31 cellular contexts compared by ENCODE assay signal in the genomic region with DNA sequence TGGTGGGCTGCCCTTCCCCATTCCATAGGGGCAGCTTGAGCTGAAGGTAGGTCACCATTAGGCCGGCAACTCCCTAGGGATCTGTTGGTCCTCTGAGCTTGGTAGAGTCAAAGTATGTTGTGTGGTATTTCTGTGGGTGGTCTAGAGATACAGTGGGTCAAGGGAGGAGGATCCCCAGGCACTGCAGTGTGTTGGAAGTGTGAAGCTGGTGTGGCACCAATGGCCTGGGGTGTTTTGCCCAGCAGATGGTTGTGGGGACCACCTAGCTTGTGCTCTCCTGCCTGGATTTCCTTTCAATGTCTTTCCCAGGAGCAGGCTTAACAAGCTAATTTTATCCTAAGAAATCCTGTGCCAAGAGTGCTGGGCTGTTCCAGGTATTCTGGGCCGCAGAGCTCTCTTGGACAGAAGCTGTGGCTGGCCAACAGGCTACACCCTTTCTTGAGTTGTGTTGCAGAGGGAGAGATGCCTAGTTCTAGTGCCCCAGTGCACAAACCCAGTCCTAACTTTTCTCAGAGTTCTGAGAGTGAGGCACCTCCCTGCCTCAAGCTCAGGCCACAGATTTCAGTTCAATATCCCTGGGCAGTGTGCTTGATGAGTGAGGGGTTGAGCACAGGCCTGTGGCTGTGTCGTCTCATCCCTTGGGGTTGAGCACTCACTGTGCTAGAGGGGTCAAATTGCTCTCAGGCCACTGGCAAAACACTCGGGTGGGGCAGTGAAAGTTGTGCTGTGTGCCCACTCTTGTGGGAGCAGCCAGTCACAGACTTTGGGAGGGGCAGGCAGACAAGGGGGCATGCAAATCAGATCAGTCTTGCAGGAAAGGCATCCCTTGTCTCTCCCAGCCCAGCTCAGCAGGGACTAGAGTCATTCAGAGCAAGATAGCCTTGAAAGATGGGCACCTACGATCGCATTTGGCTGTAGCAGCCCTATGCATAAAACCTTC.
"Had no signal": no experiment of that assay in that cellular context is flagged by ENCODE, and none has a peak within 500 bp of the region (broad histone marks: within the 10 kb centered on the region; RNA-seq: fewer than 3 reads in every experiment).

No MANE protein-coding gene starts in this region.

- ATAC-seq: activated CD4-positive, CD25-positive, alpha-beta regulatory T cell treated with anti-CD3 and anti-CD28 coated beads, Interleukin-2, amount 50 U/mL, for 24 hours; left lobe of liver; natural killer cell; sciatic nerve; stimulated activated naive B cell treated with anti-CD40 and anti-IgM and Interleukin-4, amounts not matched to agents 10 μg/mL and 1 μg/mL and 100 μg/mL, for 72 hours had no signal

- H3K27ac ChIP-seq: adrenal gland, brain microvascular endothelial cell, epithelial cell of prostate, esophagus squamous epithelium, heart right ventricle, neutrophil, ovary, prostate gland, skin epidermis, tibial nerve, VCaP had no signal

- H3K36me3 ChIP-seq: adrenal gland, brain microvascular endothelial cell, esophagus squamous epithelium, heart right ventricle, neutrophil, ovary, prostate gland, tibial nerve had no signal

- H3K27me3 ChIP-seq: adrenal gland, brain microvascular endothelial cell, esophagus squamous epithelium, heart right ventricle, neutrophil, ovary, tibial nerve had no signal

- FAIRE-seq: endometrium had no signal

- H3K4me1 ChIP-seq: adrenal gland, esophagus squamous epithelium, heart right ventricle, prostate gland, tibial nerve had no signal

- H3K4me3 ChIP-seq: adrenal gland, esophagus squamous epithelium, heart right ventricle, lung, ovary, prostate gland, skin epidermis, tibial nerve had no signal

- DNase-seq: activated CD4-positive, alpha-beta T cell treated with anti-CD3 and anti-CD28 coated beads for 48 hours; activated CD4-positive, alpha-beta T cell treated with anti-CD3 and anti-CD28 coated beads, Interleukin-2, amount 50 U/mL, for 48 hours; activated CD8-positive, alpha-beta memory T cell treated with anti-CD3 and anti-CD28 coated beads for 24 hours; activated effector memory CD4-positive, alpha-beta T cell treated with Interleukin-2 at 50 U/mL for 16 hours; activated naive CD4-positive, alpha-beta T cell treated with anti-CD3 and anti-CD28 coated beads for 36 hours; activated naive CD8-positive, alpha-beta T cell treated with anti-CD3 and anti-CD28 coated beads for 36 hours; adrenal gland; aorta; brain microvascular endothelial cell; caudate nucleus; effector CD4-positive, alpha-beta T cell; esophagus squamous epithelium; foreskin melanocyte; heart right ventricle; natural killer cell; ovary; retina; stimulated activated CD4-positive, alpha-beta T cell treated with anti-CD3 and anti-CD28 coated beads, Interleukin-4, amount 100 ng/mL, for 24 hours; stimulated activated naive B cell treated with anti-CD40 and anti-IgM and Interleukin-4, amounts not matched to agents 10 μg/mL and 1 μg/mL and 100 μg/mL, for 72 hours; T-helper 1 cell had no signal

- H3K9me3 ChIP-seq: adrenal gland, esophagus squamous epithelium, neutrophil, ovary, prostate gland, tibial nerve had no signal
